In the genomic region with DNA sequence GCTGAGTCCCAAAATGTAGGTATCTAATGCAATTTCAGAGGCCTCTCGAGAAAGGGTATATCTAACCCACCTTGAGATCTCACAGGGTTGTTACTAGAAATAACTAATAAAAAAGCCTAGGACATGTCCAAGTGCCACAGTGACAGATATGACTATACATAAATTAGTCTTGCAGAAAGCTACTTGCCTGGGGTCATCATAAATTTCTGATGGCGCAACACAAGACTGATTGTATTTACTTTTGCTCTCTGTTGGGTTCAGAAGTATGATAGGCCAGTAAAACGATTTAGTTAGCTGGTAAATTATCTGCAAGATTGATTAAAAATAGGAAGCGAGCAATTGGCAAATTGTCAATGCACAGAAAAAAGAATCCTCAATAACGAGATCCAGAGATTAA, we compare ENCODE assay signal across 1 cellular context.
TF ChIP-seq lines count a peak whose summit lies in the region.

No MANE protein-coding gene starts in this region.

TF ChIP-seq in HepG2, 621 proteins besides CTCF, POLR2A, EP300 and RAD21 (continued from another document):
- TF ChIP-seq MLXIP (CRISPR knock-in tag; IDR thresholded peaks at IDR 0.05; ENCODE audit: borderline replicate concordance) = no peak
- no peak for TF ChIP-seq SAFB2 (CRISPR knock-in tag; IDR thresholded peaks at IDR 0.05; ENCODE audit: borderline replicate concordance, low read depth)
